ENCODE assay signal across 1 cellular context in genomic region chr15:92903956-92904831, GRCh38.
TF ChIP-seq lines count a peak whose summit lies in the region.

No MANE protein-coding gene starts in this region.

TF ChIP-seq in HCT116, 20 proteins besides CTCF, POLR2A, EP300 and RAD21 (continued from another document):
- TF ChIP-seq ZNF274 (IDR thresholded peaks at IDR 0.05; ENCODE audit: low read depth, low read length) (no peak), JUND (IDR thresholded peaks at IDR 0.05) (peak; percentile 65)
